21 cellular contexts compared by ENCODE assay signal in genomic region chrX:105910563-105911105, GRCh38.
"Had no signal": no experiment of that assay in that cellular context is flagged by ENCODE, and none has a peak within 500 bp of the region (broad histone marks: within the 10 kb centered on the region; RNA-seq: fewer than 3 reads in every experiment).

No MANE protein-coding gene starts in this region.

- H3K4me3 ChIP-seq: coronary artery, hepatocyte, psoas muscle, sigmoid colon, skin epidermis, stomach, thoracic aorta, transverse colon had no signal

- H3K79me2 ChIP-seq: hepatocyte had no signal

- H3K27me3 ChIP-seq: hepatocyte, sigmoid colon, transverse colon had no signal

- H3K4me3 Mint-ChIP-seq: endodermal cell, naive B cell, nephron had no signal

- DNase-seq: effector CD4-positive, alpha-beta T cell; endodermal cell; erythroblast; foreskin melanocyte; head of caudate nucleus; left colon; mesendoderm; naive B cell; psoas muscle; retina; sigmoid colon; stimulated activated CD4-positive, alpha-beta T cell treated with anti-CD3 and anti-CD28 coated beads, Interleukin-2, amount 100 ng/mL, for 24 hours; stimulated activated naive CD4-positive, alpha-beta T cell; stomach; substantia nigra; transverse colon had no signal

- H3K27me3 Mint-ChIP-seq: naive B cell had no signal

- H3K4me1 ChIP-seq: psoas muscle, sigmoid colon, stomach, transverse colon had no signal

- H3K9me3 Mint-ChIP-seq: nephron had no signal

- H3K36me3 Mint-ChIP-seq: naive B cell had no signal

- H3K27ac Mint-ChIP-seq: endodermal cell, naive B cell, nephron had no signal

- H2AFZ ChIP-seq: hepatocyte had no signal

- ATAC-seq: left colon, psoas muscle had no signal

- H3K27ac ChIP-seq: coronary artery, hepatocyte, psoas muscle, sigmoid colon, skin epidermis, stomach, thoracic aorta, transverse colon had no signal

- H3K9me3 ChIP-seq: psoas muscle, sigmoid colon, stomach, thoracic aorta, transverse colon had no signal

- H3K36me3 ChIP-seq: sigmoid colon, stomach, thoracic aorta, transverse colon had no signal

- H3K4me1 Mint-ChIP-seq: endodermal cell, naive B cell, nephron had no signal

- H3K4me2 ChIP-seq: hepatocyte had no signal
